17 cellular contexts compared by ENCODE assay signal in genomic region chr12:61810486-61810885, GRCh38.
"Had no signal": no experiment of that assay in that cellular context is flagged by ENCODE, and none has a peak within 500 bp of the region (broad histone marks: within the 10 kb centered on the region; RNA-seq: fewer than 3 reads in every experiment).

No MANE protein-coding gene starts in this region.

- H3K9me3 ChIP-seq: esophagus squamous epithelium, lower lobe of right lung, pancreas, suprapubic skin, thyroid gland had no signal

- H3K36me3 ChIP-seq: esophagus squamous epithelium, gastroesophageal sphincter, left ventricle myocardium inferior, lower lobe of right lung, pancreas, suprapubic skin, thyroid gland had no signal

- DNase-seq: esophagus squamous epithelium; foreskin fibroblast; glutamatergic neuron; immature natural killer cell; left cardiac atrium; left ventricle myocardium inferior; lower lobe of right lung; midbrain; occipital lobe; pancreas; right cardiac atrium; small intestine; stimulated activated CD4-positive, alpha-beta T cell treated with anti-CD3 and anti-CD28 coated beads, Interleukin-2, amount 100 ng/mL, for 48 hours; stimulated activated naive CD4-positive, alpha-beta T cell treated with Interleukin-2 at 50 U/mL for 16 hours; thyroid gland had no signal

- H3K27ac ChIP-seq: esophagus squamous epithelium, gastroesophageal sphincter, left ventricle myocardium inferior, lower lobe of right lung, pancreas, suprapubic skin, thyroid gland had no signal

- ATAC-seq: gastroesophageal sphincter, left cardiac atrium, lower lobe of right lung, pancreas, right cardiac atrium had no signal

- H3K4me1 ChIP-seq: esophagus squamous epithelium, gastroesophageal sphincter, left ventricle myocardium inferior, lower lobe of right lung, pancreas, suprapubic skin, thyroid gland had no signal

- H3K27me3 ChIP-seq: esophagus squamous epithelium, gastroesophageal sphincter, pancreas, suprapubic skin, thyroid gland had no signal

- H3K4me3 ChIP-seq: esophagus squamous epithelium, gastroesophageal sphincter, left ventricle myocardium inferior, lower lobe of right lung, pancreas, suprapubic skin, thyroid gland had no signal
